Comparison of ENCODE assay signal across 9 cellular contexts in the genomic region with DNA sequence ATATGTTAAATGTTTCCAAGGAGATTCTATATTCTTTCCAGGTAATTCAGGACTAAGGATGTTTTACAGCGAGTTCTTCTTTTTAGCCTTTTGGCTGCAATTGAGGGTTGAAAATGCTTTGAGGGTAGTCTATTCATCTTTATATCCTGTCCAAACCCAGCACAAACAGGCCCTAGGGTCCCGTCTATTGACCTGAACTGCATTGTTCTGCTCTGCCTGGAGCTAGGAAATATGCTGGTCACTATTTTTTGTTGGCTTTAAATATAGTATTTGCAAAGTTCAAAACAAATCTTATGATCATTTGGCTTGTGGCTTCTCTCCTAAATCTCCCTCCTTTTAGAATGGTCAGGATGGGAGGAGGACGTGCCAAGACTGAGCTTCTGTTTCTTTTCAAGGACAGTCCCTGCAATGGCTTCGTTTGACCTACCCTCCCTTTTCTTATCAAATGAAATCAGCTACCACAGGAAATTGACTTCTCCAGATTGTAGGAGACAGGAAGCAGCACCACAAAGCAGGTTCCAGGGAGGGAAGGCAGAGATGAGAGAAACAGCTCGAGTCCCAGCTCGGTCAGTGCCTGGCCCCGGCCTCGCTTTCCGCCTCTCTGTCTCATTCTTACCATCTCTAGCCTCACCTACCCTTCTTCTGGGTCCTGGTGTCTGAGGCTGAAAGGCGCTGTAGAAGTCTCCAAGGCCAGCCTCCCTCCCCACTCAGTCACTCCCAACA. TPM values are rescaled to one million over a fixed set of nuclear protein-coding genes. Genes with fewer than 3 reads are reported as not detected.
DNase-seq lines count a peak whose midpoint lies in the region; ATAC-seq, FAIRE-seq and TF ChIP-seq lines count a peak whose summit lies in the region.
"Had no signal": no experiment of that assay in that cellular context is flagged by ENCODE, and none has a peak within 500 bp of the region (broad histone marks: within the 10 kb centered on the region; RNA-seq: fewer than 3 reads in every experiment).

No MANE protein-coding gene starts in this region.

- H2AK5ac ChIP-seq in mesendoderm (ENCODE audit: low read length) = no peak overlapping the region

- no peaks in the 10 kb centered on the region for H4K20me1 ChIP-seq in BLaER1 treated with 17β-estradiol and CSF1 and Interleukin-3, amounts not matched to agents 10 nM and 100 nM
- H4K20me1 ChIP-seq in GM12878 (ENCODE audit: control insufficient read depth, insufficient read depth) = no peaks in the 10 kb centered on the region

- BruUV-seq in GM12878 (replicated peaks; lab: Mats Ljungman, UMichigan) = no TSS peak

- CTCF ChIA-PET in GM12878 (lab: Yijun Ruan, JAX) = interaction anchor here (0.6 to 10.6 kb wide), 6 partner anchors 9 to 358 kb away, joined by 3 to 144 read pairs (median 4); a partner anchor contains a TSS

- intact Hi-C loops in GM12878 (cut with micrococcal nuclease; ENCODE audit: unreplicated experiment) = no loop called here

- H3K4me3 ChIP-seq in BLaER1 treated with 17β-estradiol and CSF1 and Interleukin-3, amounts not matched to agents 10 nM and 100 nM = no peak overlapping the region
- H3K4me3 ChIP-seq in GM12878 (no peak overlapping the region), mesendoderm (ENCODE audit: low read length) (no peak overlapping the region)

- no peak overlapping the region for H3K23ac ChIP-seq in mesendoderm (ENCODE audit: low read length)

- peak overlapping the region; percentile 79 for H2BK15ac ChIP-seq in mesendoderm (replicated peaks; ENCODE audit: low read depth)

- no peaks in the 10 kb centered on the region for H3K36me3 ChIP-seq in BLaER1 treated with 17β-estradiol and CSF1 and Interleukin-3, amounts not matched to agents 10 nM and 100 nM
- H3K36me3 ChIP-seq in GM12878 (ENCODE audit: control insufficient read depth in 2 of 2, insufficient read depth in 2 of 2, low read length in 1 of 2) (no peaks in the 10 kb centered on the region), mesendoderm (ENCODE audit: control insufficient read depth, insufficient read depth, low read length) (no peaks in the 10 kb centered on the region)

- H3K27ac ChIP-seq in BLaER1 treated with 17β-estradiol and CSF1 and Interleukin-3, amounts not matched to agents 10 nM and 100 nM = peak overlapping the region in 9 of 11 experiments; percentile 17 to 63 (median 39); a peak in 14 of 22 replicates
- H3K27ac ChIP-seq in GM12878 (ENCODE audit: control insufficient read depth, insufficient read depth) = no peak overlapping the region
- H3K27ac ChIP-seq in mesendoderm (ENCODE audit: low read depth, low read length) = no peak overlapping the region

- H3K56ac ChIP-seq in mesendoderm (ENCODE audit: low read length) = peak overlapping the region; percentile 75

- no peak overlapping the region for H3K4ac ChIP-seq in mesendoderm (ENCODE audit: low read depth, low read length)

- no peak overlapping the region for H4K8ac ChIP-seq in mesendoderm (ENCODE audit: low read depth, low read length)

- H3K79me2 ChIP-seq in GM12878 (ENCODE audit: control insufficient read depth, insufficient read depth, low read length) (no peaks in the 10 kb centered on the region), mesendoderm (ENCODE audit: control insufficient read depth, insufficient read depth, low read length) (no peaks in the 10 kb centered on the region)

- FAIRE-seq in GM12878 (lab: Jason Lieb, UNC) = no peak

- SMC1A ChIA-PET in GM12878 (lab: Charles Lee; ENCODE audit: uncharacterized antibody, unreplicated experiment) = interaction anchor here (0.9 to 1.7 kb wide), 7 partner anchors 20 to 85 kb away, joined by 3 to 13 read pairs (median 4); no protein-coding TSS in a partner anchor

- peak overlapping the region; percentile 55 for H2BK5ac ChIP-seq in mesendoderm (ENCODE audit: low read length)

- peak overlapping the region; percentile 5 for H3K18ac ChIP-seq in mesendoderm (ENCODE audit: low read length)

- 72% methylated on average over 10 of the region's 10 CpGs for WGBS in GM12878 (ENCODE audit: insufficient coverage, insufficient replicate concordance, low lambda C conversion rate, missing lambda C conversion rate)
- WGBS in mesendoderm (ENCODE audit: extremely low coverage, insufficient coverage, low lambda C conversion rate) = no CpG with 5 or more reads among the region's 10 CpGs

- H2BK120ac ChIP-seq in mesendoderm (ENCODE audit: low read depth, low read length) = no peak overlapping the region

- H3K9me3 ChIP-seq in BLaER1 treated with 17β-estradiol and CSF1 and Interleukin-3, amounts not matched to agents 10 nM and 100 nM (replicated peaks in 1 of 11) = no peaks in the 10 kb centered on the region
- no peaks in the 10 kb centered on the region; the same call in 2 of the 3 replicates for H3K9me3 ChIP-seq in GM12878 (replicated peaks; ENCODE audit: control insufficient read depth, insufficient read depth, low read length)

- 0 out of 2 replicates have a peak overlapping the region, but pooled peaks have one; percentile 3 for H2AFZ ChIP-seq in GM12878 (ENCODE audit: control insufficient read depth, low read depth, low read length)

- H3K4me1 ChIP-seq in BLaER1 treated with 17β-estradiol and CSF1 and Interleukin-3, amounts not matched to agents 10 nM and 100 nM = peaks cover 30 to 49% (median 36%) of the 10 kb centered on the region in 10 experiments
- H3K4me1 ChIP-seq in GM12878 (ENCODE audit: control insufficient read depth, insufficient read depth, low read length) (peaks cover 4% of the 10 kb centered on the region; the same call in 1 of the 2 replicates), mesendoderm (ENCODE audit: control insufficient read depth, low read depth, low read length) (peaks cover 7% of the 10 kb centered on the region)

- in situ Hi-C loops in KBM-7 (cut with MboI; ENCODE audit: low pct_unique_long_range_greater_than_20kb, low sequenced_read_pairs) = no loop called here
- in situ Hi-C loops in GM12878 (cut with MboI) = no loop called here

- ATAC-seq in GM12878 = no peak

- peak overlapping the region; percentile 50 to 88 (median 70) for H3K4me2 ChIP-seq in BLaER1 treated with 17β-estradiol and CSF1 and Interleukin-3, amounts not matched to agents 10 nM and 100 nM
- no peak overlapping the region for H3K4me2 ChIP-seq in GM12878 (ENCODE audit: control insufficient read depth, insufficient read depth)
- H3K4me2 ChIP-seq in mesendoderm (ENCODE audit: low read length) = no peak overlapping the region

- no peak for TF ChIP-seq CTCF in GM12878 (IDR thresholded peaks at IDR 0.05 in 2 of 3, conservative IDR thresholded peaks at IDR 0.05 in 1 of 3; ENCODE audit: control insufficient read depth in 2 of 3, extremely low read depth in 1 of 3, insufficient read depth in 1 of 3, low read depth in 3 of 3, low read length in 3 of 3)

- DNase-seq in KBM-7 (peak; percentile 96), GM12878 (ENCODE audit: low read depth, low spot score) (no peak), mesendoderm (peak; percentile 73), SW 1271 (lab: John Stamatoyannopoulos, UW) (no peak), medulla oblongata (ENCODE audit: extremely low spot score) (no peak), NCI-H2107 (lab: John Stamatoyannopoulos, UW) (no peak), NCI-H2227 treated with DMSO at 0.1 percent for 48 hours (lab: John Stamatoyannopoulos, UW) (no peak)
- DNase-seq: NCI-H510A treated with DMSO at 0.1 percent for 48 hours had no signal

- peak overlapping the region in 6 of 11 experiments; percentile 5 to 35 (median 22); a peak in 5 of 22 replicates for H3K9ac ChIP-seq in BLaER1 treated with 17β-estradiol and CSF1 and Interleukin-3, amounts not matched to agents 10 nM and 100 nM
- H3K9ac ChIP-seq in GM12878 (ENCODE audit: control insufficient read depth, insufficient read depth, low read length) (no peak overlapping the region), mesendoderm (ENCODE audit: low read length) (no peak overlapping the region)

- no peak for TF ChIP-seq RAD21 in GM12878 (IDR thresholded peaks at IDR 0.05; ENCODE audit: insufficient read depth, low read depth, low read length)

- peak overlapping the region; percentile 60 for H4K5ac ChIP-seq in mesendoderm (ENCODE audit: low read length)

- H3K27me3 ChIP-seq in BLaER1 treated with 17β-estradiol and CSF1 and Interleukin-3, amounts not matched to agents 10 nM and 100 nM = no peaks in the 10 kb centered on the region
- H3K27me3 ChIP-seq in GM12878 (replicated peaks in 1 of 2; ENCODE audit: control insufficient read depth in 2 of 2, insufficient read depth in 2 of 2, low read length in 1 of 2) (no peaks in the 10 kb centered on the region), mesendoderm (ENCODE audit: insufficient read depth, low read length, poor library complexity) (no peaks in the 10 kb centered on the region)

- no peak for TF ChIP-seq POLR2A in GM12878 (IDR thresholded peaks at IDR 0.05; ENCODE audit: low read depth, low read length)

- no peak for TF ChIP-seq EP300 in GM12878 (IDR thresholded peaks at IDR 0.05; ENCODE audit: borderline replicate concordance in 1 of 2, control insufficient read depth in 1 of 2, low read depth in 2 of 2, low read length in 2 of 2)

- H3K79me1 ChIP-seq in mesendoderm (ENCODE audit: low read length) = no peaks in the 10 kb centered on the region

- RAD21 ChIA-PET in GM12878 (lab: Charles Lee; ENCODE audit: unreplicated experiment) = interaction anchor here (1.6 to 4.4 kb wide), 3 partner anchors 17 to 330 kb away, joined by 4 to 50 read pairs (median 6); a partner anchor contains a TSS

- POLR2A ChIA-PET in GM12878 (lab: Charles Lee) = interaction anchor here (0.9 kb wide), 1 partner anchor 73 kb away, joined by 3 read pairs; no protein-coding TSS in a partner anchor

RNA-seq across cellular contexts. Expression of a gene that starts 27.6 kb away (rescaled TPM):
- total RNA-seq in GM12878 (2013; cell fraction: nucleolus; rRNA removed) = 70.0 and 72.5 TPM in 2 replicates
- total RNA-seq in GM12878 (2014; rRNA removed) (18.5 and 24.1 TPM in 2 replicates), GM12878 (2014; rRNA removed; fragmentation: Illumina TruSeq; extraction: Trizol) (5.4 and 6.8 TPM in 2 replicates), GM12878 (2021) (42.2 and 44.0 TPM in 2 replicates)
- polyA plus RNA-seq in GM12878 (2011; ENCODE audit: low read depth) = 10.4 TPM
- polyA plus RNA-seq in GM12878 (2011; rRNA removed) (4.2 and 14.0 TPM in 2 replicates), GM12878 (2014; fragmentation: Illumina TruSeq; extraction: Trizol) (5.1 and 12.8 TPM in 2 replicates), GM12878 (2014; fragmentation: Nextera tagmentation; extraction: Ambion mirVana) (under 1 TPM; 0.35 TPM), GM12878 (2014; rRNA removed) (25.2 and 26.8 TPM in 2 replicates), GM12878 (2016; fragmentation: Nextera tagmentation; extraction: Ambion mirVana) (10 to 100 TPM in 1 of 2 experiments, 1 to 10 TPM in 1; 7.8 to 12.4 TPM)
- 12.0 and 13.3 TPM in 2 replicates for polyA plus RNA-seq in GM12878 (2011; cell fraction: cytosol; rRNA removed)
- polyA plus RNA-seq in GM12878 (2011; cell fraction: nucleus; rRNA removed) = 33.2 and 39.5 TPM in 2 replicates
- polyA plus RNA-seq in GM12878 (2012) = 23.8 and 29.3 TPM in 2 replicates
- 13.3 and 21.8 TPM in 2 replicates for polyA minus RNA-seq in GM12878 (2011; rRNA and poly(A)+ RNA removed)
- 6.9 and 9.0 TPM in 2 replicates for polyA minus RNA-seq in GM12878 (2011; cell fraction: cytosol; rRNA and poly(A)+ RNA removed)
- polyA minus RNA-seq in GM12878 (2011; cell fraction: nucleus; rRNA and poly(A)+ RNA removed) = 9.7 and 20.3 TPM in 2 replicates
- 1.8 TPM for polyA plus RNA-seq in mesendoderm (2013, experiment 1 of 2)
- polyA plus RNA-seq in mesendoderm (2013, experiment 2 of 2) = 2.2 TPM

RNA-seq across cellular contexts. Expression of a gene that starts 43.5 kb away (rescaled TPM):
- 10.8 and 11.8 TPM in 2 replicates for total RNA-seq in GM12878 (2013; cell fraction: nucleolus; rRNA removed)
- total RNA-seq in GM12878 (2014; rRNA removed) (12.6 and 16.1 TPM in 2 replicates), GM12878 (2014; rRNA removed; fragmentation: Illumina TruSeq; extraction: Trizol) (17.3 and 17.5 TPM in 2 replicates), GM12878 (2021) (14.5 and 15.0 TPM in 2 replicates)
- 6.1 TPM for polyA plus RNA-seq in GM12878 (2011; ENCODE audit: low read depth)
- polyA plus RNA-seq in GM12878 (2011; rRNA removed) (16.0 and 25.2 TPM in 2 replicates), GM12878 (2014; fragmentation: Illumina TruSeq; extraction: Trizol) (16.6 and 19.8 TPM in 2 replicates), GM12878 (2014; fragmentation: Nextera tagmentation; extraction: Ambion mirVana) (10 to 100 TPM in 1 of 2 experiments, 1 to 10 TPM in 1; 7.5 to 10.0 TPM), GM12878 (2014; rRNA removed) (9.3 and 11.0 TPM in 2 replicates), GM12878 (2016; fragmentation: Nextera tagmentation; extraction: Ambion mirVana) (1 to 10 TPM; 4.0 TPM)
- polyA plus RNA-seq in GM12878 (2011; cell fraction: cytosol; rRNA removed) = 4.5 and 5.1 TPM in 2 replicates
- 2.9 and 3.8 TPM in 2 replicates for polyA plus RNA-seq in GM12878 (2011; cell fraction: nucleus; rRNA removed)
- 8.4 and 8.9 TPM in 2 replicates for polyA plus RNA-seq in GM12878 (2012)
- 7.7 and 8.3 TPM in 2 replicates for polyA minus RNA-seq in GM12878 (2011; rRNA and poly(A)+ RNA removed)
- 3.6 and 4.4 TPM in 2 replicates for polyA minus RNA-seq in GM12878 (2011; cell fraction: cytosol; rRNA and poly(A)+ RNA removed)
- polyA minus RNA-seq in GM12878 (2011; cell fraction: nucleus; rRNA and poly(A)+ RNA removed) = 1.2 and 2.4 TPM in 2 replicates
- polyA plus RNA-seq in mesendoderm (2013, experiment 1 of 2) = 14.7 TPM
- 14.1 TPM for polyA plus RNA-seq in mesendoderm (2013, experiment 2 of 2)

RNA-seq across cellular contexts. Expression of a gene that starts 43.6 kb away (rescaled TPM):
- 6.2 and 6.4 TPM in 2 replicates for total RNA-seq in GM12878 (2013; cell fraction: nucleolus; rRNA removed)
- total RNA-seq in GM12878 (2014; rRNA removed) (8.9 and 10.4 TPM in 2 replicates), GM12878 (2014; rRNA removed; fragmentation: Illumina TruSeq; extraction: Trizol) (14.5 and 15.8 TPM in 2 replicates), GM12878 (2021) (11.5 and 16.0 TPM in 2 replicates)
- polyA plus RNA-seq in GM12878 (2011; ENCODE audit: low read depth) = 9.7 TPM
- polyA plus RNA-seq in GM12878 (2011; rRNA removed) (7.7 and 14.0 TPM in 2 replicates), GM12878 (2014; fragmentation: Illumina TruSeq; extraction: Trizol) (16.9 and 26.7 TPM in 2 replicates), GM12878 (2014; fragmentation: Nextera tagmentation; extraction: Ambion mirVana) (10 to 100 TPM; 17.4 to 18.4 TPM), GM12878 (2014; rRNA removed) (12.7 and 14.2 TPM in 2 replicates), GM12878 (2016; fragmentation: Nextera tagmentation; extraction: Ambion mirVana) (10 to 100 TPM; 18.9 to 20.3 TPM)
- polyA plus RNA-seq in GM12878 (2011; cell fraction: cytosol; rRNA removed) = 5.0 and 5.5 TPM in 2 replicates
- 4.1 and 6.7 TPM in 2 replicates for polyA plus RNA-seq in GM12878 (2011; cell fraction: nucleus; rRNA removed)
- polyA plus RNA-seq in GM12878 (2012) = 7.8 and 11.0 TPM in 2 replicates
- polyA minus RNA-seq in GM12878 (2011; rRNA and poly(A)+ RNA removed) = 5.7 and 7.4 TPM in 2 replicates
- 1.6 and 3.1 TPM in 2 replicates for polyA minus RNA-seq in GM12878 (2011; cell fraction: cytosol; rRNA and poly(A)+ RNA removed)
- polyA minus RNA-seq in GM12878 (2011; cell fraction: nucleus; rRNA and poly(A)+ RNA removed) = 1.8 and 1.9 TPM in 2 replicates
- 11.9 TPM for polyA plus RNA-seq in mesendoderm (2013, experiment 1 of 2)
- polyA plus RNA-seq in mesendoderm (2013, experiment 2 of 2) = 11.2 TPM

Comparison
In these comparisons a context has a peak if more than half of its experiments do, and no peak if none do; other contexts are left out.
1. H3K27ac ChIP-seq: peak in BLaER1 treated with 17β-estradiol and CSF1 and Interleukin-3, amounts not matched to agents 10 nM and 100 nM (9 of 11); none in GM12878 (single experiment) and mesendoderm (single experiment).
2. H3K4me2 ChIP-seq: peak in BLaER1 treated with 17β-estradiol and CSF1 and Interleukin-3, amounts not matched to agents 10 nM and 100 nM (11 of 11); none in GM12878 (single experiment) and mesendoderm (single experiment).
3. H3K9ac ChIP-seq: peak in BLaER1 treated with 17β-estradiol and CSF1 and Interleukin-3, amounts not matched to agents 10 nM and 100 nM (6 of 11); none in GM12878 (single experiment) and mesendoderm (single experiment).
4. DNase-seq: peak in KBM-7 (single experiment) and mesendoderm (single experiment); none in GM12878 (single experiment), SW 1271 (0 of 2), medulla oblongata (single experiment), NCI-H2107 (single experiment) and NCI-H2227 treated with DMSO at 0.1 percent for 48 hours (single experiment).